ENCODE assay signal across 20 cellular contexts in genomic region chr4:189355590-189355989, GRCh38.
A peak's percentile ranks its signal among the peaks of the same experiment; 100 is the strongest.
DNase-seq lines count a peak whose midpoint lies in the region; ATAC-seq, FAIRE-seq and TF ChIP-seq lines count a peak whose summit lies in the region.
"Had no signal": no experiment of that assay in that cellular context is flagged by ENCODE, and none has a peak within 500 bp of the region (broad histone marks: within the 10 kb centered on the region; RNA-seq: fewer than 3 reads in every experiment).

No MANE protein-coding gene starts in this region.

- 95% methylated on average over 27 of the region's 33 CpGs; no CpG with 5 or more reads in 1 of the 2 experiments for WGBS in H1 (ENCODE audit: extremely low coverage in 1 of 2, insufficient coverage in 1 of 2, insufficient read length in 1 of 2, insufficient replicate concordance in 2 of 2, low coverage in 1 of 2, low lambda C conversion rate in 2 of 2, missing lambda C conversion rate in 1 of 2), 2 experiments
- 85 to 88% methylated on average over 32 to 33 of the region's 33 CpGs for WGBS in aorta, 2 donors
- 89 to 94% methylated on average over 27 to 33 of the region's 33 CpGs for WGBS in endodermal cell (ENCODE audit: insufficient coverage in 1 of 2, insufficient read length in 1 of 2), 2 experiments

- H3K36me3 ChIP-seq in H1 (ENCODE audit: control insufficient read depth in 2 of 4, insufficient read depth in 4 of 4, low read length in 3 of 4) (no peaks in the 10 kb centered on the region), aorta (ENCODE audit: control insufficient read depth in 1 of 2, insufficient read depth in 2 of 2, low read length in 1 of 2) (no peaks in the 10 kb centered on the region), endodermal cell (ENCODE audit: control insufficient read depth, insufficient read depth, low read length) (no peaks in the 10 kb centered on the region)
- H3K36me3 ChIP-seq: BE2C, HAP-1 had no signal

- H3K79me2 ChIP-seq in H1 (ENCODE audit: control insufficient read depth in 1 of 2, insufficient read depth in 2 of 2, low read length in 2 of 2), result no peaks in the 10 kb centered on the region

- TF ChIP-seq POLR2A in H1 (IDR thresholded peaks at IDR 0.05; ENCODE audit: control extremely low read depth in 1 of 2, low read depth in 2 of 2, low read length in 2 of 2), result no peak

- ATAC-seq in natural killer cell treated with Interleukin-12 subunit alpha and Interleukin-12 subunit beta and Interleukin-15 and Interleukin-18, amount 100 ng/mL, for 72 hours, result peak; percentile 57 to 63
- ATAC-seq in natural killer cell (no peak), aorta (ENCODE audit: low FRiP score) (peak; percentile 46), GM21576 (IDR thresholded peaks at IDR 0.05; ENCODE audit: unreplicated experiment) (no peak)
- peak; percentile 74 for ATAC-seq in stimulated activated memory B cell treated with anti-CD40 and anti-IgM and Interleukin-4, amounts not matched to agents 10 μg/mL and 1 μg/mL and 100 μg/mL, for 72 hours

- no peak overlapping the region for H3K27ac Mint-ChIP-seq in natural killer cell treated with Interleukin-12 subunit alpha and Interleukin-12 subunit beta and Interleukin-15 and Interleukin-18, amount 100 ng/mL, for 72 hours
- no peak overlapping the region for H3K27ac Mint-ChIP-seq in natural killer cell
- H3K27ac Mint-ChIP-seq in stimulated activated memory B cell treated with anti-CD40 and anti-IgM and Interleukin-4, amounts not matched to agents 10 μg/mL and 1 μg/mL and 100 μg/mL, for 72 hours, result no peak overlapping the region
- H3K27ac Mint-ChIP-seq in endodermal cell, result no peak overlapping the region
- H3K27ac Mint-ChIP-seq: CD4-positive, CD25-positive, alpha-beta regulatory T cell; CD8-positive, alpha-beta memory T cell had no signal

- H3K4me3 ChIP-seq in H1 (ENCODE audit: extremely low read depth in 1 of 4, insufficient read depth in 2 of 4, low read depth in 3 of 4, low read length in 4 of 4), result no peak overlapping the region
- H3K4me3 ChIP-seq in aorta (ENCODE audit: low read length in 2 of 2), result no peak overlapping the region
- H3K4me3 ChIP-seq in endodermal cell (ENCODE audit: low read length), result no peak overlapping the region
- H3K4me3 ChIP-seq: HAP-1 had no signal

- no peak overlapping the region for H3K4me2 ChIP-seq in H1 (ENCODE audit: insufficient read depth in 1 of 2, low read depth in 2 of 2, low read length in 2 of 2)

- CTCF ChIA-PET in H1 (lab: Charles Lee; ENCODE audit: partially characterized antibody), result interaction anchor here (1.2 kb wide), 1 partner anchor 81 kb away, joined by 4 read pairs; no protein-coding TSS in a partner anchor

- H3K9ac ChIP-seq in H1 (replicated peaks in 1 of 4; ENCODE audit: extremely low read depth in 1 of 4, low read depth in 3 of 4, low read length in 3 of 4), result no peak overlapping the region
- no peak overlapping the region for H3K9ac ChIP-seq in endodermal cell (ENCODE audit: extremely low read depth, low read length, poor library complexity, severe bottlenecking)

- H3K9me3 ChIP-seq in H1 (ENCODE audit: insufficient read depth in 2 of 2, low read depth in 1 of 2, low read length in 1 of 2) (peaks cover 0 to 3% of the 10 kb centered on the region in 2 experiments; a peak in 1 of 4 replicates), aorta (ENCODE audit: control insufficient read depth, low read length) (no peaks in the 10 kb centered on the region), endodermal cell (ENCODE audit: control insufficient read depth, low read length) (no peaks in the 10 kb centered on the region)
- H3K9me3 ChIP-seq: BE2C, Caco-2, HAP-1 had no signal

- TF ChIP-seq RAD21 in H1 (IDR thresholded peaks at IDR 0.05 in 1 of 2, conservative IDR thresholded peaks at IDR 0.05 in 1 of 2; ENCODE audit: low read depth in 2 of 2, low read length in 2 of 2), result no peak

- H3K27me3 Mint-ChIP-seq in natural killer cell treated with Interleukin-12 subunit alpha and Interleukin-12 subunit beta and Interleukin-15 and Interleukin-18, amount 100 ng/mL, for 72 hours, result no peaks in the 10 kb centered on the region
- H3K27me3 Mint-ChIP-seq in natural killer cell (ENCODE audit: low read depth in 2 of 2) (no peaks in the 10 kb centered on the region), endodermal cell (ENCODE audit: insufficient read depth) (no peaks in the 10 kb centered on the region)
- no peaks in the 10 kb centered on the region for H3K27me3 Mint-ChIP-seq in stimulated activated memory B cell treated with anti-CD40 and anti-IgM and Interleukin-4, amounts not matched to agents 10 μg/mL and 1 μg/mL and 100 μg/mL, for 72 hours
- H3K27me3 Mint-ChIP-seq: CD4-positive, CD25-positive, alpha-beta regulatory T cell; CD8-positive, alpha-beta memory T cell had no signal

- no peaks in the 10 kb centered on the region for H3K4me1 Mint-ChIP-seq in natural killer cell treated with Interleukin-12 subunit alpha and Interleukin-12 subunit beta and Interleukin-15 and Interleukin-18, amount 100 ng/mL, for 72 hours (ENCODE audit: low read depth in 2 of 2)
- no peaks in the 10 kb centered on the region for H3K4me1 Mint-ChIP-seq in natural killer cell
- no peaks in the 10 kb centered on the region for H3K4me1 Mint-ChIP-seq in stimulated activated memory B cell treated with anti-CD40 and anti-IgM and Interleukin-4, amounts not matched to agents 10 μg/mL and 1 μg/mL and 100 μg/mL, for 72 hours
- no peaks in the 10 kb centered on the region for H3K4me1 Mint-ChIP-seq in endodermal cell
- H3K4me1 Mint-ChIP-seq: CD4-positive, CD25-positive, alpha-beta regulatory T cell; CD8-positive, alpha-beta memory T cell had no signal

- H3K4me1 ChIP-seq in H1 (replicated peaks in 1 of 4; ENCODE audit: control insufficient read depth in 3 of 4, insufficient read depth in 4 of 4, low read length in 3 of 4) (no peaks in the 10 kb centered on the region), aorta (ENCODE audit: control insufficient read depth in 1 of 2, insufficient read depth in 2 of 2, low read length in 2 of 2) (no peaks in the 10 kb centered on the region), endodermal cell (ENCODE audit: control insufficient read depth, insufficient read depth, low read length) (no peaks in the 10 kb centered on the region)
- H3K4me1 ChIP-seq: BE2C, Caco-2, HAP-1 had no signal

- H3K4me3 Mint-ChIP-seq in natural killer cell treated with Interleukin-12 subunit alpha and Interleukin-12 subunit beta and Interleukin-15 and Interleukin-18, amount 100 ng/mL, for 72 hours, result no peak overlapping the region
- H3K4me3 Mint-ChIP-seq in natural killer cell (no peak overlapping the region), endodermal cell (no peak overlapping the region)
- H3K4me3 Mint-ChIP-seq in stimulated activated memory B cell treated with anti-CD40 and anti-IgM and Interleukin-4, amounts not matched to agents 10 μg/mL and 1 μg/mL and 100 μg/mL, for 72 hours, result no peak overlapping the region
- H3K4me3 Mint-ChIP-seq: CD4-positive, CD25-positive, alpha-beta regulatory T cell; CD8-positive, alpha-beta memory T cell had no signal

- H3K18ac ChIP-seq in H1 (ENCODE audit: extremely low read depth, low read length), result no peak overlapping the region

- no peak overlapping the region for H3K14ac ChIP-seq in H1 (ENCODE audit: insufficient read length)

- H2BK5ac ChIP-seq in H1 (ENCODE audit: low read depth, low read length), result no peak overlapping the region

- DNase-seq in natural killer cell treated with Interleukin-12 subunit alpha and Interleukin-12 subunit beta and Interleukin-15 and Interleukin-18, amount 100 ng/mL, for 72 hours (ENCODE audit: low spot score), result no peak
- DNase-seq in natural killer cell (no peak), H1 (ENCODE audit: low read depth in 1 of 2, low spot score in 2 of 2) (no peak), aorta (no peak), DMS114 treated with DMSO at 0.1 percent for 48 hours (lab: John Stamatoyannopoulos, UW; ENCODE audit: unreplicated experiment) (no peak), endodermal cell (no peak)
- DNase-seq: ACHN; BE2C; C1 segment of cervical spinal cord; Caco-2; CD4-positive, CD25-positive, alpha-beta regulatory T cell; CD8-positive, alpha-beta memory T cell; DMS153; DMS79 treated with DMSO at 0.1 percent for 48 hours; GF-D8 had no signal

- intact Hi-C loops in natural killer cell (cut with micrococcal nuclease), result no loop called here
- intact Hi-C loops in aorta (cut with DNase I), result no loop called here

- H3K79me1 ChIP-seq in H1 (ENCODE audit: low read depth, low read length), result no peaks in the 10 kb centered on the region

- H2BK20ac ChIP-seq in H1 (ENCODE audit: low read length), result no peak overlapping the region

- no peak for FAIRE-seq in H1 (lab: Jason Lieb, UNC)
- FAIRE-seq: A204.1, D721Med had no signal

- H4K5ac ChIP-seq in H1 (ENCODE audit: insufficient read length, low read depth, low read length), result no peak overlapping the region

- peaks cover 4% of the 10 kb centered on the region for H3K36me3 Mint-ChIP-seq in natural killer cell treated with Interleukin-12 subunit alpha and Interleukin-12 subunit beta and Interleukin-15 and Interleukin-18, amount 100 ng/mL, for 72 hours
- H3K36me3 Mint-ChIP-seq in natural killer cell (peaks cover 4% of the 10 kb centered on the region), endodermal cell (ENCODE audit: low read depth) (no peaks in the 10 kb centered on the region)
- H3K36me3 Mint-ChIP-seq in stimulated activated memory B cell treated with anti-CD40 and anti-IgM and Interleukin-4, amounts not matched to agents 10 μg/mL and 1 μg/mL and 100 μg/mL, for 72 hours, result no peaks in the 10 kb centered on the region
- H3K36me3 Mint-ChIP-seq: CD4-positive, CD25-positive, alpha-beta regulatory T cell had no signal

- H3K27me3 ChIP-seq in H1 (replicated peaks in 1 of 4; ENCODE audit: control insufficient read depth in 3 of 4, extremely low read depth in 1 of 4, insufficient read depth in 3 of 4, low read length in 3 of 4) (no peaks in the 10 kb centered on the region), aorta (ENCODE audit: control insufficient read depth in 1 of 2, insufficient read depth in 2 of 2, low read length in 1 of 2) (no peaks in the 10 kb centered on the region), endodermal cell (ENCODE audit: control insufficient read depth, insufficient read depth, low read length, poor library complexity, severe bottlenecking) (no peaks in the 10 kb centered on the region)
- H3K27me3 ChIP-seq: BE2C had no signal

- no peak overlapping the region for H2BK12ac ChIP-seq in H1 (ENCODE audit: low read depth, low read length)

- POLR2A ChIA-PET in H1 (lab: Charles Lee; ENCODE audit: partially characterized antibody), result no interaction called here

- no peak for TF ChIP-seq EP300 in H1 (IDR thresholded peaks at IDR 0.05; ENCODE audit: borderline replicate concordance in 1 of 2, low read depth in 2 of 2, low read length in 2 of 2)

- no peaks in the 10 kb centered on the region for H4K20me1 ChIP-seq in H1 (replicated peaks in 1 of 2; ENCODE audit: control insufficient read depth in 1 of 2, insufficient read depth in 2 of 2, low read length in 2 of 2)

- H3K23ac ChIP-seq in H1 (ENCODE audit: insufficient read length), result no peak overlapping the region

- H3K4ac ChIP-seq in H1 (replicated peaks; ENCODE audit: insufficient read length, low read depth, low read length), result no peak overlapping the region

- H3K27ac ChIP-seq in H1 (ENCODE audit: low read depth, low read length) (no peak overlapping the region), aorta (ENCODE audit: low read depth in 1 of 2, low read length in 2 of 2) (no peak overlapping the region), endodermal cell (ENCODE audit: low read depth, low read length) (no peak overlapping the region)

- H2BK120ac ChIP-seq in H1 (replicated peaks; ENCODE audit: low read depth, low read length), result no peak overlapping the region

- H2AFZ ChIP-seq in H1 (ENCODE audit: low read length), result peak overlapping the region; percentile 13; the same call in 1 of the 2 replicates

- H4K91ac ChIP-seq in H1 (replicated peaks; ENCODE audit: insufficient read length, low read length), result no peak overlapping the region

- no peak overlapping the region for H2AK5ac ChIP-seq in H1 (ENCODE audit: low read depth, low read length)

- H4K8ac ChIP-seq in H1 (ENCODE audit: extremely low read depth, insufficient read depth, low read length), result peak overlapping the region; percentile 35; the same call in 1 of the 2 replicates

- TF ChIP-seq CTCF in natural killer cell (IDR thresholded peaks at IDR 0.05) (no peak), H1 (IDR thresholded peaks at IDR 0.05; ENCODE audit: control extremely low read depth in 1 of 3, insufficient read depth in 1 of 3, low read depth in 1 of 3, low read length in 3 of 3) (no peak), endodermal cell (conservative IDR thresholded peaks at IDR 0.05) (no peak)

- no peak overlapping the region for H3K56ac ChIP-seq in H1 (replicated peaks; ENCODE audit: insufficient read length, low read depth, low read length)

- no peak overlapping the region for H2BK15ac ChIP-seq in H1 (ENCODE audit: low read length)

- H3K9me3 Mint-ChIP-seq in natural killer cell treated with Interleukin-12 subunit alpha and Interleukin-12 subunit beta and Interleukin-15 and Interleukin-18, amount 100 ng/mL, for 72 hours, result peaks cover 12% of the 10 kb centered on the region
- peaks cover 15 to 22% of the 10 kb centered on the region in 2 donors for H3K9me3 Mint-ChIP-seq in natural killer cell
- peaks cover 5% of the 10 kb centered on the region for H3K9me3 Mint-ChIP-seq in stimulated activated memory B cell treated with anti-CD40 and anti-IgM and Interleukin-4, amounts not matched to agents 10 μg/mL and 1 μg/mL and 100 μg/mL, for 72 hours
- H3K9me3 Mint-ChIP-seq in endodermal cell, result peaks cover 46% of the 10 kb centered on the region

- no peaks in the 10 kb centered on the region for H3K23me2 ChIP-seq in H1 (ENCODE audit: low read depth, low read length)

Comparison
In these comparisons a context has a peak if more than half of its experiments do, and no peak if none do; other contexts are left out.
1. ATAC-seq: peak in natural killer cell treated with Interleukin-12 subunit alpha and Interleukin-12 subunit beta and Interleukin-15 and Interleukin-18, amount 100 ng/mL, for 72 hours (2 of 2), stimulated activated memory B cell treated with anti-CD40 and anti-IgM and Interleukin-4, amounts not matched to agents 10 μg/mL and 1 μg/mL and 100 μg/mL, for 72 hours (single experiment) and aorta (single experiment); none in natural killer cell (0 of 3) and GM21576 (single experiment).